ENCODE assay signal across 19 cellular contexts in the genomic region with DNA sequence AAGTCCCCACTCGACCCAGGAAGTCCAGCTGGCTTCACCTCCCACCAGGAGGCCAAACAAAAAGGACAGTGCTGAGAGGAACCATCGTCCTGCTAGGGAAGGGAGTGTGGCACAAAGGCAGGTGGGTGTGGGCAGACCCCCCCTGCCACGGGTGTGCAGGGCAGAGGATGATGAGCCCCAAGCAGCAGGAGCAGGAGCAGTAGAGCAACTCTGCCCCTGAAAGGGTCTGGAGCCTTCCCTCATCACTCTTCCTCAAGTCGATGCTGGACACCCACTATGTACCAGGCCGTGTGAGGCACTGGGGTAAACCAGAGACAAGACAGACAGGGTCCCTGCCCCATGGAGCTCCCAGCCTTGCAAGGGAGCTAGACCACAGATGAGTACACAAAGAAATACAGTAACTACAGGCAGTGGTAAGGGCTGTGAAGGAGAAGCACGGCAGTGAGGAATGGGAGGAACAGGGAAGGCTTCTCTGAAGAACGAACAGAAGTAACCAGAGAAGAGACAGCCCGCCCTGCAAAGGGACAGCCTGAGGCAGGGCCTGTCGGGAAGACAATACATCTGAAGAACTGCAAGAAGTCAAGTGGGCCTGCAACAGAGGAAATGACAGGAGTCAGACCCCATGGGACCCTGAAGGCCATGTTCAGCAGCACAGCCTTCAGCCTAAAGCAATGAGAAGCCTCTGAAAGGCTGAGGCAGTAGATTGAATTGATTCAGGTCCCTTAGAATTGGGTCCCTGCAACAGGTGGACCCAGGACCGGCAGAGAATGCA.
"Had no signal": no experiment of that assay in that cellular context is flagged by ENCODE, and none has a peak within 500 bp of the region (broad histone marks: within the 10 kb centered on the region; RNA-seq: fewer than 3 reads in every experiment).

No MANE protein-coding gene starts in this region.

- H3K4me3 ChIP-seq: coronary artery, gastroesophageal sphincter, heart left ventricle, spleen, thyroid gland had no signal

- H3K27me3 ChIP-seq: gastroesophageal sphincter, heart left ventricle, spleen, thyroid gland had no signal

- H3K9me3 ChIP-seq: gastroesophageal sphincter, heart left ventricle, spleen, thyroid gland had no signal

- H3K27ac Mint-ChIP-seq: activated CD4-positive, alpha-beta T cell treated with anti-CD3 and anti-CD28 coated beads, Interleukin-2, amount 10 ng/mL, durations not matched to agents 7 days and 5 days; activated CD8-positive, alpha-beta T cell treated with anti-CD3 and anti-CD28 coated beads for 36 hours; activated naive CD4-positive, alpha-beta T cell treated with anti-CD3 and anti-CD28 coated beads for 36 hours; activated naive CD8-positive, alpha-beta T cell treated with anti-CD3 and anti-CD28 coated beads, Interleukin-2, amount 10 ng/mL, durations not matched to agents 7 days and 5 days; natural killer cell; progenitor cell of endocrine pancreas had no signal

- ATAC-seq: activated CD8-positive, alpha-beta T cell treated with anti-CD3 and anti-CD28 coated beads for 36 hours; gastroesophageal sphincter; natural killer cell; stimulated activated naive CD8-positive, alpha-beta T cell treated with anti-CD3 and anti-CD28 coated beads, Interleukin-15, Interleukin-2, amounts not matched to agents 100 U/mL and 50 U/mL, for 24 hours had no signal

- H3K36me3 ChIP-seq: heart left ventricle, thyroid gland had no signal

- H3K27ac ChIP-seq: coronary artery, gastroesophageal sphincter, spleen, thyroid gland had no signal

- DNase-seq: activated CD4-positive, alpha-beta T cell treated with anti-CD3 and anti-CD28 coated beads, Interleukin-2, amount 10 ng/mL, durations not matched to agents 7 days and 5 days; activated CD4-positive, CD25-positive, alpha-beta regulatory T cell treated with anti-CD3 and anti-CD28 coated beads, Interleukin-2, amount 50 U/mL, for 72 hours; activated naive CD4-positive, alpha-beta T cell treated with anti-CD3 and anti-CD28 coated beads for 36 hours; activated naive CD8-positive, alpha-beta T cell treated with anti-CD3 and anti-CD28 coated beads, Interleukin-2, amount 10 ng/mL, durations not matched to agents 7 days and 5 days; activated T-cell treated with anti-CD3 and anti-CD28 coated beads, Interleukin-2, amount 50 U/mL, for 1 hour; amniotic stem cell; cerebellar nuclear complex; midbrain; natural killer cell; retina; spleen; stimulated activated CD4-positive, alpha-beta T cell treated with anti-CD3 and anti-CD28 coated beads, Interleukin-4, amount 100 ng/mL, for 1 hour; stimulated activated naive CD8-positive, alpha-beta T cell treated with anti-CD3 and anti-CD28 coated beads, Interleukin-15, Interleukin-2, amounts not matched to agents 100 U/mL and 50 U/mL, for 24 hours; thyroid gland had no signal

- H3K9me3 Mint-ChIP-seq: activated CD4-positive, alpha-beta T cell treated with anti-CD3 and anti-CD28 coated beads, Interleukin-2, amount 10 ng/mL, durations not matched to agents 7 days and 5 days; activated CD8-positive, alpha-beta T cell treated with anti-CD3 and anti-CD28 coated beads for 36 hours; activated naive CD4-positive, alpha-beta T cell treated with anti-CD3 and anti-CD28 coated beads for 36 hours; activated naive CD8-positive, alpha-beta T cell treated with anti-CD3 and anti-CD28 coated beads, Interleukin-2, amount 10 ng/mL, durations not matched to agents 7 days and 5 days; natural killer cell had no signal

- H3K36me3 Mint-ChIP-seq: natural killer cell had no signal

- H3K27me3 Mint-ChIP-seq: activated CD4-positive, alpha-beta T cell treated with anti-CD3 and anti-CD28 coated beads, Interleukin-2, amount 10 ng/mL, durations not matched to agents 7 days and 5 days; activated CD8-positive, alpha-beta T cell treated with anti-CD3 and anti-CD28 coated beads for 36 hours; activated naive CD8-positive, alpha-beta T cell treated with anti-CD3 and anti-CD28 coated beads, Interleukin-2, amount 10 ng/mL, durations not matched to agents 7 days and 5 days; progenitor cell of endocrine pancreas had no signal

- H3K4me1 ChIP-seq: thyroid gland had no signal

- H3K4me3 Mint-ChIP-seq: activated CD4-positive, alpha-beta T cell treated with anti-CD3 and anti-CD28 coated beads, Interleukin-2, amount 10 ng/mL, durations not matched to agents 7 days and 5 days; activated CD8-positive, alpha-beta T cell treated with anti-CD3 and anti-CD28 coated beads for 36 hours; activated naive CD4-positive, alpha-beta T cell treated with anti-CD3 and anti-CD28 coated beads for 36 hours; activated naive CD8-positive, alpha-beta T cell treated with anti-CD3 and anti-CD28 coated beads, Interleukin-2, amount 10 ng/mL, durations not matched to agents 7 days and 5 days; natural killer cell had no signal
